ENCODE assay signal across 25 cellular contexts in the genomic region with DNA sequence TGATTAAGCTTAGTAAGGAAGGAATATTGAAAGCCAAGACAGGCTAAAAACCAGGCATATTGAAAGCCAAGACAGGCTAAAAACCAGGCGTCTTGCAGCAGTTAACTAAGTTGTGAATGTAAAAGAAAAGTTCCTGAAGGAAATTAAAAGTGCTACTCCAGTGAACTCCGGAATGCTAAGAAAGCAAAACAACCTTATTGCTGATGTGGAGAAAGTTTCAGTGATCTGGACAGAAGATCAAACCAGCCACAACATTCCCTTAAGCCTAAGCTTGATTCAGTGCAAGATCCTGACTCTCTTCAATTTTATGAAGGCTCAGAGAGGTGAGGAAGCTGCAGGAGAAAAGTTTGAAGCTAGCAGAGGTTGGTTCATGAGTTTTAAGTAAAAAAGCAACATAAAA. TPM values are rescaled to one million over a fixed set of nuclear protein-coding genes. Genes with fewer than 3 reads are reported as not detected.
DNase-seq lines count a peak whose midpoint lies in the region; ATAC-seq and TF ChIP-seq lines count a peak whose summit lies in the region.
"Had no signal": no experiment of that assay in that cellular context is flagged by ENCODE, and none has a peak within 500 bp of the region (broad histone marks: within the 10 kb centered on the region; RNA-seq: fewer than 3 reads in every experiment).

No MANE protein-coding gene starts in this region.

- H3K27ac ChIP-seq in Panc1 (ENCODE audit: low read length) (peak overlapping the region; percentile 58), trophoblast cell (ENCODE audit: low read depth, low read length) (peak overlapping the region; percentile 20)
- H3K27ac ChIP-seq: BLaER1 treated with 17β-estradiol and CSF1 and Interleukin-3, amounts not matched to agents 10 nM and 100 nM had no signal

- H3K27me3 ChIP-seq in Panc1 (ENCODE audit: control insufficient read depth, insufficient read depth, low read length) (no peaks in the 10 kb centered on the region), trophoblast cell (ENCODE audit: insufficient read depth, low read length) (no peaks in the 10 kb centered on the region), HAP-1 (ENCODE audit: low read depth) (no peaks in the 10 kb centered on the region)
- H3K27me3 ChIP-seq: BLaER1 treated with 17β-estradiol and CSF1 and Interleukin-3, amounts not matched to agents 10 nM and 100 nM; heart left ventricle had no signal

- H3K4me1 ChIP-seq in Panc1 (ENCODE audit: control insufficient read depth, insufficient read depth, low read length) (peaks cover 60% of the 10 kb centered on the region), trophoblast cell (ENCODE audit: control insufficient read depth in 1 of 2, insufficient read depth in 2 of 2, low read length in 2 of 2) (peaks cover 24 to 32% of the 10 kb centered on the region in 2 experiments), HAP-1 (peaks cover 2% of the 10 kb centered on the region)

- H3K9me3 ChIP-seq in Panc1 (ENCODE audit: control insufficient read depth, insufficient read depth, low read depth, low read length) = no peaks in the 10 kb centered on the region
- no peaks in the 10 kb centered on the region for H3K9me3 ChIP-seq in trophoblast cell (ENCODE audit: insufficient read depth, low read depth, low read length)
- H3K9me3 ChIP-seq in HAP-1 = no peaks in the 10 kb centered on the region
- H3K9me3 ChIP-seq: BLaER1 treated with 17β-estradiol and CSF1 and Interleukin-3, amounts not matched to agents 10 nM and 100 nM; mucosa of descending colon had no signal

- H3K4me2 ChIP-seq in trophoblast cell (ENCODE audit: low read length) = no peak overlapping the region
- H3K4me2 ChIP-seq: BLaER1 treated with 17β-estradiol and CSF1 and Interleukin-3, amounts not matched to agents 10 nM and 100 nM had no signal

- no peak overlapping the region for H3K14ac ChIP-seq in trophoblast cell (ENCODE audit: low read length)

- in situ Hi-C loops in Panc1 (cut with HindIII; ENCODE audit: low pct_unique_long_range_greater_than_20kb, low sequenced_read_pairs) = no loop called here
- in situ Hi-C loops in HAP-1 (cut with MboI; ENCODE audit: low sequenced_read_pairs) = no loop called here

- WGBS in trophoblast cell (ENCODE audit: extremely low coverage, insufficient coverage, insufficient read length) = no CpG with 5 or more reads among the region's 2 CpGs

- H3K23ac ChIP-seq in trophoblast cell (ENCODE audit: low read length) = no peak overlapping the region

- no peak overlapping the region for H3K9ac ChIP-seq in trophoblast cell (ENCODE audit: low read length)
- H3K9ac ChIP-seq: BLaER1 treated with 17β-estradiol and CSF1 and Interleukin-3, amounts not matched to agents 10 nM and 100 nM had no signal

- peaks cover 4% of the 10 kb centered on the region for H3K36me3 Mint-ChIP-seq in activated naive CD4-positive, alpha-beta T cell treated with anti-CD3 and anti-CD28 coated beads, Interleukin-2, amount 50 U/mL, for 24 hours
- peaks cover 16% of the 10 kb centered on the region for H3K36me3 Mint-ChIP-seq in activated naive CD4-positive, alpha-beta T cell treated with anti-CD3 and anti-CD28 coated beads, Interleukin-2, amount 10 ng/mL, durations not matched to agents 7 days and 5 days
- H3K36me3 Mint-ChIP-seq in immature natural killer cell = no peaks in the 10 kb centered on the region

- H3K18ac ChIP-seq in trophoblast cell (ENCODE audit: low read length) = no peak overlapping the region

- no peak overlapping the region for H2BK12ac ChIP-seq in trophoblast cell (ENCODE audit: low read length)

- CTCF ChIA-PET in activated naive CD4-positive, alpha-beta T cell treated with anti-CD3 and anti-CD28 coated beads, Interleukin-2, amount 10 ng/mL, durations not matched to agents 7 days and 5 days (lab: Charles Lee) = no interaction called here
- CTCF ChIA-PET in Panc1 (lab: Charles Lee) = no interaction called here

- H4K12ac ChIP-seq in trophoblast cell (ENCODE audit: low read depth, low read length) = no peak overlapping the region

- H3K36me3 ChIP-seq in Panc1 (ENCODE audit: control insufficient read depth, insufficient read depth, low read length) (no peaks in the 10 kb centered on the region), trophoblast cell (ENCODE audit: control insufficient read depth in 1 of 2, insufficient read depth in 2 of 2, low read length in 2 of 2) (no peaks in the 10 kb centered on the region), HAP-1 (replicated peaks) (no peaks in the 10 kb centered on the region)
- H3K36me3 ChIP-seq: heart left ventricle, WERI-Rb-1 had no signal

- H3K4me3 ChIP-seq in Panc1 (ENCODE audit: low read depth in 2 of 2, low read length in 2 of 2) = no peak overlapping the region
- no peak overlapping the region for H3K4me3 ChIP-seq in trophoblast cell (ENCODE audit: low read depth, low read length)
- no peak overlapping the region for H3K4me3 ChIP-seq in HAP-1
- H3K4me3 ChIP-seq: BLaER1 treated with 17β-estradiol and CSF1 and Interleukin-3, amounts not matched to agents 10 nM and 100 nM; heart left ventricle; mucosa of descending colon had no signal

- peak overlapping the region; percentile 36 for H3K27ac Mint-ChIP-seq in activated naive CD4-positive, alpha-beta T cell treated with anti-CD3 and anti-CD28 coated beads, Interleukin-2, amount 50 U/mL, for 24 hours
- no peak overlapping the region for H3K27ac Mint-ChIP-seq in activated naive CD4-positive, alpha-beta T cell treated with anti-CD3 and anti-CD28 coated beads, Interleukin-2, amount 10 ng/mL, durations not matched to agents 7 days and 5 days
- peak overlapping the region in 4 of 6 donors; percentile 17 to 82 (median 54) for H3K27ac Mint-ChIP-seq in immature natural killer cell
- H3K27ac Mint-ChIP-seq: T-helper 2 cell treated with Interferon-gamma antibody and Interleukin-4, amounts not matched to agents 5 μg/mL and 100 μg/mL, for 36 hours had no signal

- H3K27me3 Mint-ChIP-seq in activated naive CD4-positive, alpha-beta T cell treated with anti-CD3 and anti-CD28 coated beads, Interleukin-2, amount 50 U/mL, for 24 hours = no peaks in the 10 kb centered on the region
- no peaks in the 10 kb centered on the region for H3K27me3 Mint-ChIP-seq in activated naive CD4-positive, alpha-beta T cell treated with anti-CD3 and anti-CD28 coated beads, Interleukin-2, amount 10 ng/mL, durations not matched to agents 7 days and 5 days
- H3K27me3 Mint-ChIP-seq in immature natural killer cell (ENCODE audit: low read depth in 3 of 3) = peaks cover 0 to 3% (median 2%) of the 10 kb centered on the region in 3 donors

- H3K9me3 Mint-ChIP-seq in activated naive CD4-positive, alpha-beta T cell treated with anti-CD3 and anti-CD28 coated beads, Interleukin-2, amount 50 U/mL, for 24 hours = no peaks in the 10 kb centered on the region
- H3K9me3 Mint-ChIP-seq in activated naive CD4-positive, alpha-beta T cell treated with anti-CD3 and anti-CD28 coated beads, Interleukin-2, amount 10 ng/mL, durations not matched to agents 7 days and 5 days = no peaks in the 10 kb centered on the region
- H3K9me3 Mint-ChIP-seq in immature natural killer cell = no peaks in the 10 kb centered on the region
- H3K9me3 Mint-ChIP-seq: T-helper 2 cell treated with Interferon-gamma antibody and Interleukin-4, amounts not matched to agents 5 μg/mL and 100 μg/mL, for 36 hours had no signal

- H3K79me2 ChIP-seq in trophoblast cell (ENCODE audit: control insufficient read depth, insufficient read depth, low read length, poor library complexity) = peaks cover 9% of the 10 kb centered on the region

- H3K4me1 Mint-ChIP-seq in activated naive CD4-positive, alpha-beta T cell treated with anti-CD3 and anti-CD28 coated beads, Interleukin-2, amount 50 U/mL, for 24 hours = peaks cover 92% of the 10 kb centered on the region
- peaks cover 79% of the 10 kb centered on the region for H3K4me1 Mint-ChIP-seq in activated naive CD4-positive, alpha-beta T cell treated with anti-CD3 and anti-CD28 coated beads, Interleukin-2, amount 10 ng/mL, durations not matched to agents 7 days and 5 days
- H3K4me1 Mint-ChIP-seq in immature natural killer cell = peaks cover 67 to 86% of the 10 kb centered on the region in 2 donors

- POLR2A ChIA-PET in Panc1 (lab: Charles Lee) = no interaction called here

- H2BK5ac ChIP-seq in trophoblast cell (ENCODE audit: low read depth, low read length, poor library complexity) = no peak overlapping the region

- intact Hi-C loops in Panc1 (cut with micrococcal nuclease; ENCODE audit: unreplicated experiment) = no loop called here

- no peak overlapping the region for H4K8ac ChIP-seq in trophoblast cell (ENCODE audit: low read depth, low read length)

- no peak overlapping the region for H3K4me3 Mint-ChIP-seq in activated naive CD4-positive, alpha-beta T cell treated with anti-CD3 and anti-CD28 coated beads, Interleukin-2, amount 50 U/mL, for 24 hours
- no peak overlapping the region for H3K4me3 Mint-ChIP-seq in activated naive CD4-positive, alpha-beta T cell treated with anti-CD3 and anti-CD28 coated beads, Interleukin-2, amount 10 ng/mL, durations not matched to agents 7 days and 5 days
- H3K4me3 Mint-ChIP-seq in immature natural killer cell = no peak overlapping the region
- H3K4me3 Mint-ChIP-seq: T-helper 2 cell treated with Interferon-gamma antibody and Interleukin-4, amounts not matched to agents 5 μg/mL and 100 μg/mL, for 36 hours had no signal

- H2AFZ ChIP-seq in trophoblast cell (ENCODE audit: insufficient read depth, low read length, poor library complexity) = no peak overlapping the region

- no peak overlapping the region for H2AK5ac ChIP-seq in trophoblast cell (ENCODE audit: low read length)

- H3K4ac ChIP-seq in trophoblast cell (ENCODE audit: low read depth, low read length) = no peak overlapping the region

- no peak for DNase-seq in activated naive CD4-positive, alpha-beta T cell treated with anti-CD3 and anti-CD28 coated beads, Interleukin-2, amount 10 ng/mL, durations not matched to agents 7 days and 5 days
- DNase-seq in Panc1 (ENCODE audit: low read depth, low spot score) (no peak), immature natural killer cell (no peak), trophoblast cell (no peak), HAP-1 (ENCODE audit: low spot score in 2 of 2) (no peak), DMS79 treated with DMSO at 0.1 percent for 48 hours (lab: John Stamatoyannopoulos, UW) (no peak)
- DNase-seq in activated T-cell treated with anti-CD3 and anti-CD28 coated beads, Interleukin-2, amount 50 U/mL, for 1 hour = no peak
- DNase-seq: ACHN; activated CD4-positive, alpha-beta T cell treated with anti-CD3 and anti-CD28 coated beads, Interleukin-2, amount 50 U/mL, for 4 hours; amygdala; caudate nucleus; dermis blood vessel endothelial cell; heart left ventricle; left ventricle myocardium superior; mucosa of descending colon; NCI-H1105; NCI-H2081; NCI-H446 treated with DMSO at 0.1 percent for 48 hours; occipital lobe; SIG-M5; WERI-Rb-1 had no signal

- BruUV-seq in Panc1 (replicated peaks; lab: Mats Ljungman, UMichigan) = no TSS peak

- H2BK120ac ChIP-seq in trophoblast cell (ENCODE audit: insufficient read depth, low read length, poor library complexity) = no peak overlapping the region

- H4K91ac ChIP-seq in trophoblast cell (ENCODE audit: low read depth, low read length) = no peak overlapping the region

- H3K79me1 ChIP-seq in trophoblast cell (ENCODE audit: low read length) = peaks cover 22% of the 10 kb centered on the region

- TF ChIP-seq CTCF in Panc1 (IDR thresholded peaks at IDR 0.05) = no peak

- no peak for ATAC-seq in Panc1
- ATAC-seq: heart left ventricle, HepG2, left ventricle myocardium superior, mucosa of descending colon had no signal

RNA-seq across cellular contexts. Expression of gene PACS1, which starts 51.4 kb away (rescaled TPM):
- total RNA-seq in Panc1 (2021; ENCODE audit: unreplicated experiment) = 91.8 TPM
- 106 TPM for polyA plus RNA-seq in Panc1 (2012; ENCODE audit: insufficient read length)
- polyA plus RNA-seq in immature natural killer cell = 10 to 100 TPM; 10.0 to 72.3 (median 23.9) TPM
- 63.7 and 65.0 TPM in 2 replicates for polyA plus RNA-seq in trophoblast cell (2013)
